In the genomic region with DNA sequence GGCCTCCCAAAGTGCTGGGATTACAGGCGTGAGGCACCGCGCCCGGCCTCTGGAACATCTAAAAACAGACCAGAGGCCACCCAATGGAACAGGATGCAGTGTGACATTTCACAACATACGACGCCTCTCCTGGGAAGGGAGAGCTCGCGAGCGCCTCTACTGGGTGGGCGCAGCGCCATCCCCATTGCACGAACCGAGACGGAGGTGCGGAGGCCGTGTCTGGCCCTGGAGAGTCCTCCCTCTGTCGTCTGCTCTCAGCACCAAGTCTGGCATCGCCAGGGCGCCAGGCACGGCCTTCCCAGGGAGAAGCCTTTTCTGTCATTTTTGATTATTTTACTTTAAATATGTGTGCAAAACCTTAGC, we compare ENCODE assay signal across 8 cellular contexts. TPM values are rescaled to one million over a fixed set of nuclear protein-coding genes. Genes with fewer than 3 reads are reported as not detected.
DNase-seq lines count a peak whose midpoint lies in the region; ATAC-seq, FAIRE-seq and TF ChIP-seq lines count a peak whose summit lies in the region.

No MANE protein-coding gene starts in this region.

- H3K27me3 ChIP-seq in Panc1 (ENCODE audit: control insufficient read depth, insufficient read depth, low read length) = no peaks in the 10 kb centered on the region

- POLR2A ChIA-PET in Panc1 (lab: Charles Lee) = interaction anchor here (0.6 to 0.7 kb wide), 3 partner anchors 10 to 840 kb away, joined by 4 to 12 read pairs (median 6); no protein-coding TSS in a partner anchor

- ATAC-seq in Panc1 (peak; percentile 82), HG03159 (IDR thresholded peaks at IDR 0.05; ENCODE audit: unreplicated experiment) (no peak), HG03097 (IDR thresholded peaks at IDR 0.05; ENCODE audit: low FRiP score, unreplicated experiment) (no peak)

- TF ChIP-seq CTCF in Panc1 (IDR thresholded peaks at IDR 0.05) (peak; percentile 93), fibroblast of mammary gland (conservative IDR thresholded peaks at IDR 0.05; ENCODE audit: control insufficient read depth, insufficient read depth, low read depth, low read length) (peak; percentile 32), retinal pigment epithelial cell (conservative IDR thresholded peaks at IDR 0.05; ENCODE audit: low read depth, low read length) (peak; percentile 65)

- intact Hi-C loops in Panc1 (cut with micrococcal nuclease; ENCODE audit: unreplicated experiment) = loop anchor here (2.0 to 10.0 kb wide), 2 partner anchors 243 to 411 kb away; no protein-coding TSS in a partner anchor

- in situ Hi-C loops in Panc1 (cut with HindIII; ENCODE audit: low pct_unique_long_range_greater_than_20kb, low sequenced_read_pairs) = no loop called here

- no peaks in the 10 kb centered on the region for H3K9me3 ChIP-seq in Panc1 (ENCODE audit: control insufficient read depth, insufficient read depth, low read depth, low read length)

- FAIRE-seq in urothelium cell line (lab: Jason Lieb, UNC) = no peak

- H3K27ac ChIP-seq in Panc1 (ENCODE audit: low read length) = peak overlapping the region; percentile 87

- no peaks in the 10 kb centered on the region for H3K36me3 ChIP-seq in Panc1 (ENCODE audit: control insufficient read depth, insufficient read depth, low read length)

- peaks cover 17% of the 10 kb centered on the region for H3K4me1 ChIP-seq in Panc1 (ENCODE audit: control insufficient read depth, insufficient read depth, low read length)

- H3K4me3 ChIP-seq in Panc1 (ENCODE audit: low read depth in 2 of 2, low read length in 2 of 2) = peak overlapping the region; percentile 61 to 84
- no peak overlapping the region for H3K4me3 ChIP-seq in fibroblast of mammary gland (ENCODE audit: control insufficient read depth, low read depth, low read length)
- H3K4me3 ChIP-seq in retinal pigment epithelial cell (ENCODE audit: low read length) = peak overlapping the region; percentile 56

- BruUV-seq in Panc1 (replicated peaks; lab: Mats Ljungman, UMichigan) = no TSS peak

- DNase-seq in activated CD4-positive, alpha-beta T cell treated with anti-CD3 and anti-CD28 coated beads, Interleukin-2, amount 50 U/mL, for 48 hours = peak; percentile 48 to 56
- DNase-seq in activated CD4-positive, alpha-beta T cell treated with anti-CD3 and anti-CD28 coated beads, Interleukin-2, amount 50 U/mL, for 1 hour = no peak
- no peak for DNase-seq in Panc1 (ENCODE audit: low read depth, low spot score)
- DNase-seq in fibroblast of mammary gland (ENCODE audit: low read depth) = peak; percentile 37
- no peak for DNase-seq in retinal pigment epithelial cell (ENCODE audit: low read depth)
- no peak for DNase-seq in urothelium cell line (ENCODE audit: low spot score)

- CTCF ChIA-PET in Panc1 (lab: Charles Lee) = interaction anchor here (0.7 to 1.8 kb wide), 6 partner anchors 9 to 412 kb away, joined by 3 to 10 read pairs (median 4); partner anchors contain the start of gene GBX2

RNA-seq across cellular contexts. Expression of gene GBX2, which starts 9.4 kb away (rescaled TPM):
- 10.2 TPM for total RNA-seq in Panc1 (2021; ENCODE audit: unreplicated experiment)
- polyA plus RNA-seq in Panc1 (2012; ENCODE audit: insufficient read length) = 7.9 TPM

Comparison
In these comparisons a context has a peak if more than half of its experiments do, and no peak if none do; other contexts are left out.
1. DNase-seq: peak in activated CD4-positive, alpha-beta T cell treated with anti-CD3 and anti-CD28 coated beads, Interleukin-2, amount 50 U/mL, for 48 hours (2 of 2) and fibroblast of mammary gland (single experiment); none in activated CD4-positive, alpha-beta T cell treated with anti-CD3 and anti-CD28 coated beads, Interleukin-2, amount 50 U/mL, for 1 hour (single experiment), Panc1 (single experiment), retinal pigment epithelial cell (single experiment) and urothelium cell line (single experiment).
2. CTCF ChIP-seq: peak in every context shown above with its lines; median percentile 93 in Panc1; 65 in retinal pigment epithelial cell; 32 in fibroblast of mammary gland.